ENCODE assay signal across 25 cellular contexts in genomic region chrX:30804462-30804861, GRCh38.
A peak's percentile ranks its signal among the peaks of the same experiment; 100 is the strongest.
DNase-seq lines count a peak whose midpoint lies in the region; ATAC-seq, FAIRE-seq and TF ChIP-seq lines count a peak whose summit lies in the region.
"Had no signal": no experiment of that assay in that cellular context is flagged by ENCODE, and none has a peak within 500 bp of the region (broad histone marks: within the 10 kb centered on the region; RNA-seq: fewer than 3 reads in every experiment).

No MANE protein-coding gene starts in this region.

- no peak for TF ChIP-seq RAD21 in IMR-90 (IDR thresholded peaks at IDR 0.05; ENCODE audit: low read length)

- H3K9ac ChIP-seq in IMR-90 (ENCODE audit: low read depth, low read length) (no peak overlapping the region), neuronal stem cell (ENCODE audit: low read depth, low read length, poor library complexity) (no peak overlapping the region)
- H3K9ac ChIP-seq: BLaER1 treated with 17β-estradiol and CSF1 and Interleukin-3, amounts not matched to agents 10 nM and 100 nM had no signal

- no TSS peak for BruUV-seq in IMR-90 (replicated peaks; lab: Mats Ljungman, UMichigan)

- H3K18ac ChIP-seq in IMR-90 (ENCODE audit: low read depth, low read length), result no peak overlapping the region
- no peak overlapping the region for H3K18ac ChIP-seq in neuronal stem cell (ENCODE audit: low read length)

- no peak overlapping the region for H4K8ac ChIP-seq in IMR-90 (ENCODE audit: low read depth in 2 of 2, low read length in 2 of 2)
- no peak overlapping the region for H4K8ac ChIP-seq in neuronal stem cell (ENCODE audit: low read depth, low read length)

- H3K4me2 ChIP-seq in IMR-90 (ENCODE audit: low read depth, low read length) (no peak overlapping the region), neuronal stem cell (ENCODE audit: insufficient read depth, low read length, poor library complexity, severe bottlenecking) (no peak overlapping the region)
- H3K4me2 ChIP-seq: A549; BLaER1 treated with 17β-estradiol and CSF1 and Interleukin-3, amounts not matched to agents 10 nM and 100 nM had no signal

- no peak for TF ChIP-seq POLR2A in GM12891 (IDR thresholded peaks at IDR 0.05; ENCODE audit: low read depth, low read length)
- no peak for TF ChIP-seq POLR2A in IMR-90 (IDR thresholded peaks at IDR 0.05; ENCODE audit: low read depth, low read length)

- H2BK20ac ChIP-seq in IMR-90 (ENCODE audit: low read depth, low read length), result no peak overlapping the region

- H3K4ac ChIP-seq in IMR-90 (ENCODE audit: low read depth, low read length) (no peak overlapping the region), neuronal stem cell (ENCODE audit: low read length) (no peak overlapping the region)

- H3K36me3 ChIP-seq in IMR-90 (ENCODE audit: control insufficient read depth, insufficient read depth, low read length), result no peaks in the 10 kb centered on the region
- no peaks in the 10 kb centered on the region for H3K36me3 ChIP-seq in neuronal stem cell (replicated peaks in 1 of 2; ENCODE audit: control insufficient read depth in 2 of 2, insufficient read depth in 2 of 2, low read length in 2 of 2)
- H3K36me3 ChIP-seq: BE2C; BLaER1 treated with 17β-estradiol and CSF1 and Interleukin-3, amounts not matched to agents 10 nM and 100 nM had no signal

- no peak overlapping the region for H3K27ac ChIP-seq in IMR-90 (ENCODE audit: insufficient read depth, low read length)
- no peak overlapping the region for H3K27ac ChIP-seq in neuronal stem cell (replicated peaks; ENCODE audit: low read length)
- H3K27ac ChIP-seq: A549; BLaER1 treated with 17β-estradiol and CSF1 and Interleukin-3, amounts not matched to agents 10 nM and 100 nM had no signal

- in situ Hi-C loops in IMR-90 (cut with MboI; ENCODE audit: low sequenced_read_pairs), result no loop called here

- peak overlapping the region; percentile 90 for H2BK12ac ChIP-seq in neuronal stem cell (ENCODE audit: low read length)

- intact Hi-C loops in IMR-90 (cut with micrococcal nuclease), result no loop called here

- H3K14ac ChIP-seq in IMR-90 (replicated peaks; ENCODE audit: low read depth, low read length) (no peak overlapping the region), neuronal stem cell (ENCODE audit: low read length) (no peak overlapping the region)

- H4K91ac ChIP-seq in IMR-90 (ENCODE audit: insufficient read depth, low read depth, low read length) (no peak overlapping the region), neuronal stem cell (ENCODE audit: low read depth, low read length, poor library complexity) (no peak overlapping the region)

- H3K23ac ChIP-seq in IMR-90 (ENCODE audit: low read depth, low read length) (no peak overlapping the region), neuronal stem cell (ENCODE audit: low read depth, low read length, poor library complexity) (no peak overlapping the region)

- no peak overlapping the region for H2AK5ac ChIP-seq in IMR-90 (ENCODE audit: low read depth, low read length)
- H2AK5ac ChIP-seq in neuronal stem cell (ENCODE audit: low read depth, low read length), result peak overlapping the region; percentile 52

- peaks cover 17% of the 10 kb centered on the region for H3K9me3 ChIP-seq in IMR-90 (ENCODE audit: control insufficient read depth, insufficient read depth, low read length)
- H3K9me3 ChIP-seq in neuronal stem cell (replicated peaks in 1 of 2; ENCODE audit: control insufficient read depth in 2 of 2, insufficient read depth in 1 of 2, low read depth in 1 of 2, low read length in 2 of 2), result peaks cover 0 to 11% of the 10 kb centered on the region in 2 donors
- H3K9me3 ChIP-seq: A549, BE2C had no signal

- POLR2A ChIA-PET in IMR-90 (lab: Charles Lee; ENCODE audit: unreplicated experiment), result no interaction called here

- no peak overlapping the region for H2BK15ac ChIP-seq in IMR-90 (ENCODE audit: low read depth, low read length)
- no peak overlapping the region for H2BK15ac ChIP-seq in neuronal stem cell (ENCODE audit: low read length)

- H3K27me3 ChIP-seq in IMR-90 (ENCODE audit: control insufficient read depth, insufficient read depth, low read length) (no peaks in the 10 kb centered on the region), neuronal stem cell (ENCODE audit: control insufficient read depth in 3 of 3, insufficient read depth in 3 of 3, low read depth in 1 of 3, low read length in 3 of 3) (no peaks in the 10 kb centered on the region)
- H3K27me3 ChIP-seq: BE2C; BLaER1 treated with 17β-estradiol and CSF1 and Interleukin-3, amounts not matched to agents 10 nM and 100 nM had no signal

- no peak overlapping the region for H4K5ac ChIP-seq in IMR-90 (ENCODE audit: low read depth, low read length)

- H3K9me1 ChIP-seq in IMR-90 (ENCODE audit: insufficient read depth, low read length), result peaks cover 4% of the 10 kb centered on the region; the same call in 1 of the 2 replicates

- CTCF ChIA-PET in IMR-90 (lab: Yijun Ruan, JAX), result no interaction called here

- peak overlapping the region; percentile 27 for H2AFZ ChIP-seq in IMR-90 (replicated peaks; ENCODE audit: low read length, poor library complexity)
- no peak overlapping the region for H2AFZ ChIP-seq in neuronal stem cell (ENCODE audit: low read length)

- no peaks in the 10 kb centered on the region for H4K20me1 ChIP-seq in IMR-90 (ENCODE audit: insufficient read depth, low read length)
- H4K20me1 ChIP-seq: BLaER1 treated with 17β-estradiol and CSF1 and Interleukin-3, amounts not matched to agents 10 nM and 100 nM had no signal

- no peak overlapping the region for H2AK9ac ChIP-seq in IMR-90 (replicated peaks; ENCODE audit: low read depth, low read length, poor library complexity)

- no peak overlapping the region for H3K56ac ChIP-seq in IMR-90 (ENCODE audit: extremely low read depth, insufficient read depth, low read length)

- TF ChIP-seq CTCF in IMR-90 (conservative IDR thresholded peaks at IDR 0.05; ENCODE audit: low read depth, low read length) (no peak), epithelial cell of esophagus (IDR thresholded peaks at IDR 0.05; ENCODE audit: insufficient read depth, low read depth, low read length, missing control alignments) (no peak)

- dilution Hi-C loops in IMR-90 (cut with HindIII; ENCODE audit: low sequenced_read_pairs, unreplicated experiment), result no loop called here

- H3K4me3 ChIP-seq in IMR-90 (ENCODE audit: insufficient read depth, low read depth, low read length) (no peak overlapping the region), epithelial cell of esophagus (ENCODE audit: low read length) (no peak overlapping the region), neuronal stem cell (ENCODE audit: low read length in 2 of 2) (peak overlapping the region in 1 of 2 donors; percentile 49)
- H3K4me3 ChIP-seq: A549; BLaER1 treated with 17β-estradiol and CSF1 and Interleukin-3, amounts not matched to agents 10 nM and 100 nM; GM12878 had no signal

- H2BK5ac ChIP-seq in IMR-90 (ENCODE audit: low read depth, low read length, poor library complexity, severe bottlenecking) (no peak overlapping the region), neuronal stem cell (ENCODE audit: low read length) (no peak overlapping the region)

- H2BK120ac ChIP-seq in IMR-90 (ENCODE audit: low read depth, low read length) (no peak overlapping the region), neuronal stem cell (ENCODE audit: low read depth, low read length) (no peak overlapping the region)

- no peaks in the 10 kb centered on the region for H3K79me1 ChIP-seq in IMR-90 (ENCODE audit: low read depth in 1 of 2, low read length in 2 of 2)
- H3K79me1 ChIP-seq in neuronal stem cell (ENCODE audit: low read depth, low read length), result peaks cover 2% of the 10 kb centered on the region

- ATAC-seq in IMR-90 (ENCODE audit: low read depth), result no peak
- ATAC-seq: A549, GM12878, HCT116 had no signal

- no CpG with 5 or more reads among the region's 2 CpGs for WGBS in IMR-90 (ENCODE audit: extremely low coverage in 2 of 2, insufficient read length in 1 of 2), 2 experiments
- WGBS in neuronal stem cell (ENCODE audit: extremely low coverage in 2 of 2, insufficient read length in 2 of 2, insufficient replicate concordance in 1 of 2), 2 donors, result no CpG with 5 or more reads among the region's 2 CpGs

- FAIRE-seq in GM12891 (lab: Jason Lieb, UNC), result peak; percentile 23
- FAIRE-seq: A549, D721Med, GM12878, GM18507 had no signal

- no peak for DNase-seq in GM12891 (ENCODE audit: insufficient read length, low spot score)
- no peak for DNase-seq in IMR-90
- peak; percentile 23 for DNase-seq in epithelial cell of esophagus (ENCODE audit: low read depth)
- DNase-seq in neuronal stem cell (ENCODE audit: low spot score), result no peak
- no peak for DNase-seq in retina
- no peak for DNase-seq in NCI-H187 (lab: John Stamatoyannopoulos, UW)
- DNase-seq in HuH-7.5 (ENCODE audit: low spot score), result no peak
- DNase-seq: 8988T; ACHN; AML-193; BE2C; CD4-positive, alpha-beta T cell; CD8-positive, alpha-beta memory T cell; DMS 273 treated with DMSO at 0.1 percent for 48 hours; DMS79; EL; GDM1; GOT3; H7 had no signal

- H3K4me1 ChIP-seq in IMR-90 (ENCODE audit: control insufficient read depth, insufficient read depth, low read length) (no peaks in the 10 kb centered on the region), neuronal stem cell (ENCODE audit: control insufficient read depth in 2 of 2, insufficient read depth in 1 of 2, low read depth in 1 of 2, low read length in 2 of 2) (no peaks in the 10 kb centered on the region)
- H3K4me1 ChIP-seq: A549; BE2C; BLaER1 treated with 17β-estradiol and CSF1 and Interleukin-3, amounts not matched to agents 10 nM and 100 nM had no signal

TF ChIP-seq in GM12891, 5 proteins besides CTCF, POLR2A, EP300 and RAD21:
- no peak for TF ChIP-seq POU2F2 (IDR thresholded peaks at IDR 0.05; ENCODE audit: low read depth, low read length)
- TF ChIP-seq POLR2AphosphoS5 (IDR thresholded peaks at IDR 0.05; ENCODE audit: low read depth, low read length), result no peak
- no peak for TF ChIP-seq TAF1 (IDR thresholded peaks at IDR 0.05; ENCODE audit: low read depth, low read length)
- TF ChIP-seq SPI1 (IDR thresholded peaks at IDR 0.05; ENCODE audit: low read depth, low read length), result no peak
- no peak for TF ChIP-seq PAX5 (IDR thresholded peaks at IDR 0.05; ENCODE audit: insufficient read depth, low read length, severe bottlenecking)

TF ChIP-seq in IMR-90, 13 proteins besides CTCF, POLR2A, EP300 and RAD21 (continues in another document):
- TF ChIP-seq CEBPB (IDR thresholded peaks at IDR 0.05; ENCODE audit: low read depth, low read length) (no peak), NFE2L2 (IDR thresholded peaks at IDR 0.05; ENCODE audit: low read depth, low read length) (no peak), RFX5 (IDR thresholded peaks at IDR 0.05; ENCODE audit: low read depth, low read length) (no peak), MAZ (IDR thresholded peaks at IDR 0.05; ENCODE audit: borderline replicate concordance, low read depth, low read length) (no peak), RCOR1 (IDR thresholded peaks at IDR 0.05; ENCODE audit: insufficient replicate concordance, low read length) (no peak)
